Comparison of ENCODE assay signal across 20 cellular contexts in the genomic region with DNA sequence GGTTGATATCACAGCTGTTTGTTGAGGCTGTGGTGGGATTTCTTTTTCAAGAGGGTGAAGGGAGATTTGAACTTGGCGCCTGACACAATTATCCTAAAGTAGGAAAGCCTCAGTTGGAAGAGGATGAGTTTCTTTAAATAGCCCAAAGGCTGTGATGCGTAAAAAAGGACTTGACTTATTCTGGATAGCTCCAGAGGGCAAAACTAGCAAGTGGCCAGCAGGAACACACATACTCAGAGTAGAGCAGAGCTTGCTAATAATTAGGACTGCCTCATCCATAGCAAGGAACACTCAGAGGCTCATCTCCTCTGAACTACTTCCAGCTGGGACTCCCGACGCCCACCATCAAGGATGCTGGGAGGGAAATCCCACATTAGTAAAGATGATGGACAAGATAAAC.
DNase-seq lines count a peak whose midpoint lies in the region; ATAC-seq and TF ChIP-seq lines count a peak whose summit lies in the region.
"Had no signal": no experiment of that assay in that cellular context is flagged by ENCODE, and none has a peak within 500 bp of the region (broad histone marks: within the 10 kb centered on the region; RNA-seq: fewer than 3 reads in every experiment).

No MANE protein-coding gene starts in this region.

- no peaks in the 10 kb centered on the region for H3K27me3 Mint-ChIP-seq in activated naive CD4-positive, alpha-beta T cell treated with anti-CD3 and anti-CD28 coated beads, Interleukin-2, amount 50 U/mL, for 24 hours
- H3K27me3 Mint-ChIP-seq in memory B cell, result no peaks in the 10 kb centered on the region

- H3K9me3 Mint-ChIP-seq in activated naive CD4-positive, alpha-beta T cell treated with anti-CD3 and anti-CD28 coated beads, Interleukin-2, amount 50 U/mL, for 24 hours, result no peaks in the 10 kb centered on the region
- peaks cover 2% of the 10 kb centered on the region for H3K9me3 Mint-ChIP-seq in memory B cell

- TF ChIP-seq POLR2A in testis (IDR thresholded peaks at IDR 0.05), result no peak

- H3K27ac ChIP-seq in testis, result peak overlapping the region; percentile 4 to 76
- no peak overlapping the region for H3K27ac ChIP-seq in brain microvascular endothelial cell
- H3K27ac ChIP-seq: A549 had no signal

- no peaks in the 10 kb centered on the region for H3K27me3 ChIP-seq in testis
- H3K27me3 ChIP-seq in brain microvascular endothelial cell (replicated peaks), result no peaks in the 10 kb centered on the region
- H3K27me3 ChIP-seq: BE2C had no signal

- no peaks in the 10 kb centered on the region for H3K36me3 ChIP-seq in testis (ENCODE audit: low read depth, missing control alignments)
- H3K36me3 ChIP-seq in brain microvascular endothelial cell (replicated peaks), result no peaks in the 10 kb centered on the region
- H3K36me3 ChIP-seq: BE2C had no signal

- H3K4me3 ChIP-seq in testis, result no peak overlapping the region
- no peak overlapping the region for H3K4me3 ChIP-seq in brain microvascular endothelial cell (ENCODE audit: low read depth, low read length)
- H3K4me3 ChIP-seq: A549 had no signal

- DNase-seq in activated naive CD4-positive, alpha-beta T cell (lab: John Stamatoyannopoulos, UW), result no peak
- peak; percentile 44 for DNase-seq in cerebellum (ENCODE audit: low spot score)
- DNase-seq in memory B cell (ENCODE audit: low spot score in 2 of 2), result no peak
- DNase-seq in testis, result no peak
- no peak for DNase-seq in NCI-H82 treated with DMSO at 0.1 percent for 48 hours (lab: John Stamatoyannopoulos, UW; ENCODE audit: unreplicated experiment)
- no peak for DNase-seq in brain microvascular endothelial cell
- DNase-seq: activated CD4-positive, alpha-beta T cell treated with anti-CD3 and anti-CD28 coated beads, Interleukin-2, amount 50 U/mL, for 1 hour; activated naive CD4-positive, alpha-beta T cell treated with anti-CD3 and anti-CD28 coated beads, Interleukin-2, amount 50 U/mL, for 16 hours; BE2C; dermis blood vessel endothelial cell; kidney glomerular epithelial cell; naive thymus-derived CD4-positive, alpha-beta T cell; NCI-H2081 treated with DMSO at 0.1 percent for 48 hours; NCI-H82 had no signal

- peaks cover 18% of the 10 kb centered on the region for H3K4me1 ChIP-seq in testis
- H3K4me1 ChIP-seq: A549, BE2C had no signal

- no peak overlapping the region for H3K4me3 Mint-ChIP-seq in activated naive CD4-positive, alpha-beta T cell treated with anti-CD3 and anti-CD28 coated beads, Interleukin-2, amount 50 U/mL, for 24 hours
- H3K4me3 Mint-ChIP-seq in memory B cell, result no peak overlapping the region
- H3K4me3 Mint-ChIP-seq: naive thymus-derived CD4-positive, alpha-beta T cell; T-helper 2 cell treated with Interferon-gamma antibody and Interleukin-4, amounts not matched to agents 5 μg/mL and 100 μg/mL, for 36 hours had no signal

- H3K27ac Mint-ChIP-seq in activated naive CD4-positive, alpha-beta T cell treated with anti-CD3 and anti-CD28 coated beads, Interleukin-2, amount 50 U/mL, for 24 hours, result peak overlapping the region; percentile 21
- peak overlapping the region; percentile 89 for H3K27ac Mint-ChIP-seq in memory B cell
- H3K27ac Mint-ChIP-seq: naive thymus-derived CD4-positive, alpha-beta T cell; T-helper 2 cell treated with Interferon-gamma antibody and Interleukin-4, amounts not matched to agents 5 μg/mL and 100 μg/mL, for 36 hours had no signal

- TF ChIP-seq CTCF in testis (IDR thresholded peaks at IDR 0.05), result no peak
- no peak for TF ChIP-seq CTCF in brain microvascular endothelial cell (IDR thresholded peaks at IDR 0.05; ENCODE audit: low read depth, low read length, missing control alignments)

- 63 to 64% methylated on average over 4 of the region's 4 CpGs for WGBS in testis, 2 donors

- no peak for ATAC-seq in memory B cell (ENCODE audit: low read depth)
- ATAC-seq in GM21737 (IDR thresholded peaks at IDR 0.05; ENCODE audit: unreplicated experiment), result no peak
- ATAC-seq: A549; HCT116; naive thymus-derived CD4-positive, alpha-beta T cell; sciatic nerve had no signal

- intact Hi-C loops in testis (cut with DNase I; ENCODE audit: low total_unique reads), result no loop called here

- no peaks in the 10 kb centered on the region for H3K9me3 ChIP-seq in testis
- H3K9me3 ChIP-seq: BE2C had no signal

- H3K36me3 Mint-ChIP-seq in activated naive CD4-positive, alpha-beta T cell treated with anti-CD3 and anti-CD28 coated beads, Interleukin-2, amount 50 U/mL, for 24 hours, result peaks cover 2% of the 10 kb centered on the region
- H3K36me3 Mint-ChIP-seq in memory B cell, result peaks cover 25% of the 10 kb centered on the region

- in situ Hi-C loops in brain microvascular endothelial cell (cut with HindIII; ENCODE audit: low pct_ligation_motif_present, low sequenced_read_pairs), result no loop called here

- H3K4me1 Mint-ChIP-seq in activated naive CD4-positive, alpha-beta T cell treated with anti-CD3 and anti-CD28 coated beads, Interleukin-2, amount 50 U/mL, for 24 hours, result peaks cover 21% of the 10 kb centered on the region
- H3K4me1 Mint-ChIP-seq in memory B cell, result peaks cover 58% of the 10 kb centered on the region
